In the genomic region with DNA sequence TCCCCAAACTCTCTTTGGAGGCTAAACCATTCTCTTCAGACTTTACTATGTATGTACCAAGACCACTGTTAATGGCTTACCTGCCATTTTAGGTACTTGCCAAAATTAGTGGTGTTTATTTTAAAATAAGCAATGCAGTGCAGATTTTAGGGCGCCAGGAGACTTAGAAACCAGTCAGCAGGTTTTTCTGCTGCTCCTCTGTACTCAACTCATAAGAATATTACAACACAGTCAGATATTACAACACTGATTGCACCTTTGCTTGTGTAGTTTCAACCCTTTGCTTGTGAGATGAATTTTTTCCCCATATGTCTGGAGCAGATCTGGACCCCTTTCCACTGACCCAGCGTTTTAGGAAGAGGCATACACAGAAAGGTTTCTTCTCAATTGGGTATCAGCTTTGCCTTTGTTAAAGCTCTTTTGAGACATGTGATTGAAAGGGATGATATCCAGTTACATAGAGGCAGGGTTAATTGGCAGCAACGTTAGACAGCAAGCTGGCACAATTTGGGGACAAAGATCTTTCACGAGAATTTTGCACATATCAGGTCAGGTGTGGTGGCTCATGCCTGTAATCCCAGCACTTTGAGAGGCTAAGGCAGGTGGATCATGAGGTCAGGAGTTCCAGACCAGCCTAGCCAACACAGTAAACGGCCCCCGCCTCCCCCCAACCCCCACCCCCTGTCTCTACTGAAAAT, we compare ENCODE assay signal across 20 cellular contexts.
"Had no signal": no experiment of that assay in that cellular context is flagged by ENCODE, and none has a peak within 500 bp of the region (broad histone marks: within the 10 kb centered on the region; RNA-seq: fewer than 3 reads in every experiment).

No MANE protein-coding gene starts in this region.

- ATAC-seq: activated T-cell treated with anti-CD3 and anti-CD28 coated beads, Interleukin-2, amount 50 U/mL, for 4 hours; naive thymus-derived CD4-positive, alpha-beta T cell; right cardiac atrium had no signal

- H3K27ac ChIP-seq: cardiac muscle cell, esophagus squamous epithelium, neural progenitor cell, prostate gland, skin epidermis, stomach had no signal

- H3K4me3 Mint-ChIP-seq: activated CD4-positive, alpha-beta memory T cell treated with anti-CD3 and anti-CD28 coated beads for 36 hours; activated naive CD8-positive, alpha-beta T cell; activated T-cell treated with anti-CD3 and anti-CD28 coated beads, Interleukin-2, amount 50 U/mL, for 4 hours; dendritic cell treated with granulocyte-macrophage colony-stimulating factor and Interleukin-4, amounts not matched to agents 40 ng/mL and 50 ng/mL, for 4 days; naive thymus-derived CD4-positive, alpha-beta T cell; neural progenitor cell had no signal

- H3K9me3 ChIP-seq: esophagus squamous epithelium, prostate gland, stomach had no signal

- H3K4me1 Mint-ChIP-seq: neural progenitor cell had no signal

- H3K36me3 ChIP-seq: neural progenitor cell, prostate gland had no signal

- FAIRE-seq: endothelial cell of umbilical vein, TTC549 had no signal

- H3K27me3 Mint-ChIP-seq: activated CD4-positive, alpha-beta memory T cell treated with anti-CD3 and anti-CD28 coated beads for 36 hours; activated naive CD8-positive, alpha-beta T cell; dendritic cell treated with granulocyte-macrophage colony-stimulating factor and Interleukin-4, amounts not matched to agents 40 ng/mL and 50 ng/mL, for 4 days; naive thymus-derived CD4-positive, alpha-beta T cell had no signal

- H3K4me3 ChIP-seq: cardiac muscle cell, esophagus squamous epithelium, neural progenitor cell, prostate gland, skin epidermis, stomach had no signal

- H3K27me3 ChIP-seq: cardiac muscle cell, esophagus squamous epithelium, neural progenitor cell, stomach had no signal

- H3K9me3 Mint-ChIP-seq: activated CD4-positive, alpha-beta memory T cell treated with anti-CD3 and anti-CD28 coated beads for 36 hours; activated T-cell treated with anti-CD3 and anti-CD28 coated beads, Interleukin-2, amount 50 U/mL, for 4 hours; dendritic cell treated with granulocyte-macrophage colony-stimulating factor and Interleukin-4, amounts not matched to agents 40 ng/mL and 50 ng/mL, for 4 days; naive thymus-derived CD4-positive, alpha-beta T cell; neural progenitor cell had no signal

- H3K27ac Mint-ChIP-seq: activated CD4-positive, alpha-beta memory T cell treated with anti-CD3 and anti-CD28 coated beads for 36 hours; activated naive CD8-positive, alpha-beta T cell; dendritic cell treated with granulocyte-macrophage colony-stimulating factor and Interleukin-4, amounts not matched to agents 40 ng/mL and 50 ng/mL, for 4 days; neural progenitor cell had no signal

- DNase-seq: activated CD4-positive, alpha-beta memory T cell treated with anti-CD3 and anti-CD28 coated beads for 36 hours; activated effector memory CD4-positive, alpha-beta T cell treated with Interleukin-2 at 50 U/mL for 16 hours; activated T-cell treated with anti-CD3 and anti-CD28 coated beads, Interleukin-2, amount 50 U/mL, for 4 hours; amniotic stem cell; effector CD8-positive, alpha-beta T cell; esophagus squamous epithelium; mesendoderm; naive thymus-derived CD4-positive, alpha-beta T cell; right cardiac atrium; stomach; T-helper 2 cell; trophoblast cell had no signal

- H3K4me1 ChIP-seq: neural progenitor cell, prostate gland had no signal
